In genomic region chr17:66349549-66350245, GRCh38 we compare ENCODE assay signal across 15 cellular contexts. TPM values are rescaled to one million over a fixed set of nuclear protein-coding genes. Genes with fewer than 3 reads are reported as not detected.
DNase-seq lines count a peak whose midpoint lies in the region; ATAC-seq and TF ChIP-seq lines count a peak whose summit lies in the region.
"Had no signal": no experiment of that assay in that cellular context is flagged by ENCODE, and none has a peak within 500 bp of the region (broad histone marks: within the 10 kb centered on the region; RNA-seq: fewer than 3 reads in every experiment).

No MANE protein-coding gene starts in this region.

- no peaks in the 10 kb centered on the region for H3K9me3 ChIP-seq in SJCRH30 (replicated peaks)
- H3K9me3 ChIP-seq in thymus (ENCODE audit: control insufficient read depth): no peaks in the 10 kb centered on the region
- no peaks in the 10 kb centered on the region for H3K9me3 ChIP-seq in suprapubic skin
- H3K9me3 ChIP-seq in left lung: no peaks in the 10 kb centered on the region
- H3K9me3 ChIP-seq: SJSA1 had no signal

- intact Hi-C loops in left cardiac atrium (cut with DNase I): no loop called here
- intact Hi-C loops in left lung (cut with DNase I): no loop called here

- no peaks in the 10 kb centered on the region for H3K9me3 Mint-ChIP-seq in activated T-cell treated with anti-CD3 and anti-CD28 coated beads, Interleukin-2, amount 50 U/mL, for 72 hours
- H3K9me3 Mint-ChIP-seq: dendritic cell treated with granulocyte-macrophage colony-stimulating factor and Interleukin-4, amounts not matched to agents 40 ng/mL and 50 ng/mL, for 4 days had no signal

- no peak for TF ChIP-seq CTCF in suprapubic skin (IDR thresholded peaks at IDR 0.05)
- TF ChIP-seq CTCF in left lung (IDR thresholded peaks at IDR 0.05): no peak

- DNase-seq in activated T-cell treated with anti-CD3 and anti-CD28 coated beads, Interleukin-2, amount 50 U/mL, for 72 hours: no peak
- DNase-seq in activated T-cell treated with anti-CD3 and anti-CD28 coated beads, Interleukin-2, amount 50 U/mL, for 48 hours: no peak
- DNase-seq in SJCRH30: no peak
- DNase-seq in left cardiac atrium: no peak
- DNase-seq in suprapubic skin (ENCODE audit: low spot score in 2 of 2): no peak
- no peak for DNase-seq in left lung
- DNase-seq: activated CD8-positive, alpha-beta memory T cell treated with anti-CD3 and anti-CD28 coated beads, Interleukin-2, amount 50 U/mL, for 48 hours; amygdala; NCI-H2107; NK-92 treated with Interleukin-12 subunit alpha and Interleukin-12 subunit beta, amount 100 ng/mL, for 24 hours had no signal

- H3K4me3 Mint-ChIP-seq in activated T-cell treated with anti-CD3 and anti-CD28 coated beads, Interleukin-2, amount 50 U/mL, for 72 hours: peak overlapping the region; percentile 51
- H3K4me3 Mint-ChIP-seq: dendritic cell treated with granulocyte-macrophage colony-stimulating factor and Interleukin-4, amounts not matched to agents 40 ng/mL and 50 ng/mL, for 4 days had no signal

- WGBS in thymus: 91% methylated on average over 12 of the region's 12 CpGs
- 87% methylated on average over 12 of the region's 12 CpGs for WGBS in suprapubic skin

- H3K27ac Mint-ChIP-seq in activated T-cell treated with anti-CD3 and anti-CD28 coated beads, Interleukin-2, amount 50 U/mL, for 72 hours: peak overlapping the region; percentile 70
- H3K27ac Mint-ChIP-seq: dendritic cell treated with granulocyte-macrophage colony-stimulating factor and Interleukin-4, amounts not matched to agents 40 ng/mL and 50 ng/mL, for 4 days had no signal

- no peak for TF ChIP-seq EP300 in suprapubic skin (IDR thresholded peaks at IDR 0.05)

- H3K27me3 ChIP-seq in SJCRH30 (no peaks in the 10 kb centered on the region), thymus (ENCODE audit: control insufficient read depth, insufficient read depth) (no peaks in the 10 kb centered on the region), suprapubic skin (no peaks in the 10 kb centered on the region), left lung (no peaks in the 10 kb centered on the region)
- H3K27me3 ChIP-seq: SJSA1 had no signal

- no peaks in the 10 kb centered on the region for H3K36me3 ChIP-seq in SJCRH30
- H3K36me3 ChIP-seq in thymus (ENCODE audit: control insufficient read depth, insufficient read depth): no peaks in the 10 kb centered on the region
- H3K36me3 ChIP-seq in suprapubic skin: no peaks in the 10 kb centered on the region
- H3K36me3 ChIP-seq in left lung: no peaks in the 10 kb centered on the region
- H3K36me3 ChIP-seq: SJSA1 had no signal

- peaks cover 30% of the 10 kb centered on the region for H3K4me1 ChIP-seq in SJCRH30
- no peaks in the 10 kb centered on the region for H3K4me1 ChIP-seq in thymus (ENCODE audit: control insufficient read depth, insufficient read depth, low read length)
- H3K4me1 ChIP-seq in suprapubic skin: peaks cover 10% of the 10 kb centered on the region
- H3K4me1 ChIP-seq in left lung: peaks cover 10 to 33% of the 10 kb centered on the region in 2 donors

- H3K36me3 Mint-ChIP-seq in activated T-cell treated with anti-CD3 and anti-CD28 coated beads, Interleukin-2, amount 50 U/mL, for 72 hours (ENCODE audit: insufficient read depth in 2 of 2): peaks cover 2 to 4% of the 10 kb centered on the region in 2 donors

- TF ChIP-seq POLR2A in suprapubic skin (IDR thresholded peaks at IDR 0.05): no peak

- no peak for ATAC-seq in activated T-cell treated with anti-CD3 and anti-CD28 coated beads, Interleukin-2, amount 50 U/mL, for 72 hours (replicated peaks in 1 of 2)
- ATAC-seq in left cardiac atrium: peak; percentile 68 to 70
- ATAC-seq in GM21423 (IDR thresholded peaks at IDR 0.05; ENCODE audit: unreplicated experiment): no peak
- no peak for ATAC-seq in left lung

- no peaks in the 10 kb centered on the region for H3K27me3 Mint-ChIP-seq in activated T-cell treated with anti-CD3 and anti-CD28 coated beads, Interleukin-2, amount 50 U/mL, for 72 hours (ENCODE audit: low read depth)
- H3K27me3 Mint-ChIP-seq: dendritic cell treated with granulocyte-macrophage colony-stimulating factor and Interleukin-4, amounts not matched to agents 40 ng/mL and 50 ng/mL, for 4 days had no signal

- H3K4me1 Mint-ChIP-seq in activated T-cell treated with anti-CD3 and anti-CD28 coated beads, Interleukin-2, amount 50 U/mL, for 72 hours (ENCODE audit: low read depth): peaks cover 83% of the 10 kb centered on the region

- no peak overlapping the region for H3K4me3 ChIP-seq in SJCRH30
- no peak overlapping the region for H3K4me3 ChIP-seq in thymus (ENCODE audit: low read length)
- H3K4me3 ChIP-seq in suprapubic skin: no peak overlapping the region
- no peak overlapping the region for H3K4me3 ChIP-seq in left lung
- H3K4me3 ChIP-seq: lung, SJSA1 had no signal

- peak overlapping the region; percentile 53; the same call in 1 of the 2 replicates for H3K27ac ChIP-seq in SJCRH30
- H3K27ac ChIP-seq in thymus (ENCODE audit: low read depth): peak overlapping the region; percentile 5
- no peak overlapping the region for H3K27ac ChIP-seq in suprapubic skin
- H3K27ac ChIP-seq in left lung: peak overlapping the region in 1 of 2 donors; percentile 28

RNA-seq across cellular contexts. Expression of gene PRKCA, which starts 47.3 kb away (rescaled TPM):
- total RNA-seq in activated T-cell treated with anti-CD3 and anti-CD28 coated beads, Interleukin-2, amount 50 U/mL, for 72 hours: 100 to 1,000 TPM; 126 to 138 TPM
- 24.7 and 25.6 TPM in 2 replicates for total RNA-seq in SJCRH30 (2014; rRNA removed; shearing (Covaris generic))
- 1 to 10 TPM; 6.4 to 7.7 TPM for total RNA-seq in left cardiac atrium
- polyA plus RNA-seq in thymus: 2.7 TPM
- 10 to 100 TPM in 3 of 4 donors, 1 to 10 TPM in 1; 9.8 to 25.6 (median 12.2) TPM for total RNA-seq in suprapubic skin
- total RNA-seq in left lung: 10 to 100 TPM; 20.6 to 30.4 TPM

Comparison
In these comparisons a context has a peak if more than half of its experiments do, and no peak if none do; other contexts are left out.
1. ATAC-seq: peak in left cardiac atrium (2 of 2); none in activated T-cell treated with anti-CD3 and anti-CD28 coated beads, Interleukin-2, amount 50 U/mL, for 72 hours (0 of 2), GM21423 (single experiment) and left lung (single experiment).